In the genomic region with DNA sequence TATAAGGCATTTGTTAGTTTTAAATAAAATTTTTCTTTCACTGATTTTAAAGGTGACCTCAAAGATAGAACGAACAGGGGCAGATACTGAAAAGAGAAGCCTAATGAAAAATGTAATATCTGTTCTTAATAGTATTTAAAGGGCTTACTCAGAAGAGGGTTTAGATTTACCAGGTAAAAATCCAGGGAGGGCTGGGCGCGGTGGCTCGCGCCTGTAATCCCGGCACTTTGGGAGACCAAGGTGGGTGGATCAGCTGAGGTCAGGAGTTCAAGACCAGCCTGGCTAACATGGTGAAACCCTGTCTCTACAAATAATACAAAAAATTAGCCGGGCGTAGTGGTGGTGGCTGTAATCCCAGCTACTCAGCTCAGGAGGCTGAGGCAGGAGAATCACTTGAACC, we compare ENCODE assay signal across 24 cellular contexts.
"Had no signal": no experiment of that assay in that cellular context is flagged by ENCODE, and none has a peak within 500 bp of the region (broad histone marks: within the 10 kb centered on the region; RNA-seq: fewer than 3 reads in every experiment).

No MANE protein-coding gene starts in this region.

- H3K27me3 ChIP-seq: stomach, suprapubic skin, testis, thyroid gland, tibial artery, tibial nerve, transverse colon, upper lobe of left lung, upper lobe of right lung, uterus, vagina had no signal

- H3K4me3 ChIP-seq: stomach, suprapubic skin, testis, thoracic aorta, thyroid gland, tibial artery, tibial nerve, transverse colon, upper lobe of left lung, upper lobe of right lung, uterus, vagina had no signal

- H3K4me1 ChIP-seq: stomach, suprapubic skin, testis, thyroid gland, tibial artery, tibial nerve, transverse colon, upper lobe of left lung, upper lobe of right lung, uterus, vagina had no signal

- H3K9me3 ChIP-seq: stomach, suprapubic skin, testis, thoracic aorta, thyroid gland, tibial artery, tibial nerve, transverse colon, upper lobe of left lung, upper lobe of right lung, uterus, vagina had no signal

- H3K36me3 ChIP-seq: stomach, suprapubic skin, thoracic aorta, thyroid gland, tibial artery, tibial nerve, transverse colon, upper lobe of left lung, upper lobe of right lung, uterus, vagina had no signal

- DNase-seq: stimulated activated CD4-positive, alpha-beta T cell treated with anti-CD3 and anti-CD28 coated beads, Interleukin-2, amount 100 ng/mL, for 48 hours; stimulated activated CD4-positive, alpha-beta T cell treated with anti-CD3 and anti-CD28 coated beads, Interleukin-4, amount 100 ng/mL, for 1 hour; stimulated activated CD4-positive, alpha-beta T cell treated with anti-CD3 and anti-CD28 coated beads, Interleukin-4, amount 100 ng/mL, for 24 hours; stimulated activated CD4-positive, alpha-beta T cell treated with anti-CD3 and anti-CD28 coated beads, Interleukin-4, amount 100 ng/mL, for 4 hours; stimulated activated CD8-positive, alpha-beta memory T cell treated with anti-CD3 and anti-CD28 coated beads, Interleukin-4, amount 100 ng/mL, for 48 hours; stimulated activated naive B cell treated with anti-CD40 and anti-IgM and Interleukin-4, amounts not matched to agents 10 μg/mL and 1 μg/mL and 100 μg/mL, for 72 hours; stimulated activated naive CD4-positive, alpha-beta T cell; stimulated activated naive CD4-positive, alpha-beta T cell treated with Interleukin-2 at 50 U/mL for 16 hours; stimulated activated naive CD8-positive, alpha-beta T cell treated with anti-CD3 and anti-CD28 coated beads, Interleukin-15, amount 100 ng/mL, for 72 hours; stimulated activated naive CD8-positive, alpha-beta T cell treated with anti-CD3 and anti-CD28 coated beads, Interleukin-15, Interleukin-2, amounts not matched to agents 100 U/mL and 50 U/mL, for 24 hours; stomach; substantia nigra; testis; thyroid gland; tibial artery; transverse colon; trophoblast cell; upper lobe of right lung; uterus had no signal

- H3K27ac ChIP-seq: stomach, suprapubic skin, testis, thoracic aorta, thyroid gland, tibial artery, tibial nerve, transverse colon, upper lobe of left lung, upper lobe of right lung, uterus, vagina had no signal
